20 cellular contexts compared by ENCODE assay signal in the genomic region with DNA sequence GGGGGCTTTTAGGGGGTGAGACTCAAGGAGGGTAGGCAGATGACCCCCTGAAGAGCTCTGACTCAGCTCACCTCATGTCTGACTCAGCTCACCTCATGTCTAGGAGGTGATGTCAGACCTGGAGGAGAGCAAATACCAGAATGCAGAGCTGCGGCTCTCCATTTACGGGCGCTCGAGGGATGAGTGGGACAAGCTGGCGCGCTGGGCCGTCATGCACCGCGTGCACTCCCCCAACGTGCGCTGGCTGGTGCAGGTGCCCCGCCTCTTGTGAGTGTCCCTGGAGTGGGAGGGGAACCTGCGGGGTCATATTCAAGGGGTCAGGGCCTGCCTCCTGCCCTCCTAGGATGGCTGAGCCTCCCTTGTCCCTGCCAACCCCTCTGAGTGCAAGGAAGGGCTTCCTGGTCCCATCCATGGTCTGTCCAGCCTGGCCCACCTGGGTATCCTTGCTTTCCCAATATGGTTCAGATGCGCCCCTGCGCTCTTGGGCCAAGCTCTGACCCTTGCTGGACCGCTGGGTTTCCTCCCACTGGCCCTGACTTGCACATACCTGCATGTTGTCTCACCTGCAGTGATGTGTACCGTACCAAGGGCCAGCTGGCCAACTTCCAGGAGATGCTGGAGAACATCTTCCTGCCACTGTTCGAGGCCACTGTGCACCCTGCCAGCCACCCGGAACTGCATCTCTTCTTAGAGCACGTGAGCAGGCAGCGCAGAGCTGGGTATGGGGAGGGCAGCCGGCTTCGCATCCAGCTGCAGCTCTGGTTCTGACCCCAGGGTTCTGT. TPM values are rescaled to one million over a fixed set of nuclear protein-coding genes. Genes with fewer than 3 reads are reported as not detected.
DNase-seq lines count a peak whose midpoint lies in the region; ATAC-seq and TF ChIP-seq lines count a peak whose summit lies in the region.
"Had no signal": no experiment of that assay in that cellular context is flagged by ENCODE, and none has a peak within 500 bp of the region (broad histone marks: within the 10 kb centered on the region; RNA-seq: fewer than 3 reads in every experiment).

No MANE protein-coding gene starts in this region.

- peak; percentile 36 for DNase-seq in DMS53 (lab: John Stamatoyannopoulos, UW)
- DNase-seq in DMS53 treated with DMSO at 0.1 percent for 48 hours (lab: John Stamatoyannopoulos, UW; ENCODE audit: unreplicated experiment), result no peak
- peak; percentile 59 for DNase-seq in IMR-90
- DNase-seq in caudate nucleus (lab: John Stamatoyannopoulos, UW), result peak in 33 of 61 donors; percentile 30 to 87 (median 56)
- peak; percentile 19 for DNase-seq in lung (ENCODE audit: low spot score)
- no peak for DNase-seq in activated T-helper 2 cell treated with anti-CD3 and anti-CD28 coated beads, Interferon-gamma antibody, Interleukin-2, Interleukin-4, amounts not matched to agents 10 μg/mL and 5 μg/mL and 100 μg/mL, durations not matched to agents 14 hours and 24 hours and 36 hours (ENCODE audit: low spot score)
- DNase-seq in activated naive CD4-positive, alpha-beta T cell (lab: John Stamatoyannopoulos, UW), result no peak
- DNase-seq in SW480 (ENCODE audit: low spot score), result no peak
- DNase-seq: activated naive CD8-positive, alpha-beta T cell treated with anti-CD3 and anti-CD28 coated beads, Interleukin-2, amount 10 ng/mL, durations not matched to agents 7 days and 5 days; CD4-positive, CD25-positive, alpha-beta regulatory T cell; cortex of kidney; lower lobe of right lung; NCI-H187 treated with DMSO at 0.1 percent for 48 hours; NK-92 treated with Interleukin-12 subunit alpha and Interleukin-12 subunit beta, amount 100 ng/mL, for 24 hours; occipital lobe; stimulated activated naive CD4-positive, alpha-beta T cell; upper lobe of right lung had no signal

- no peak overlapping the region for H3K4ac ChIP-seq in IMR-90 (ENCODE audit: low read depth, low read length)

- no peak overlapping the region for H3K4me3 Mint-ChIP-seq in activated T-helper 2 cell treated with anti-CD3 and anti-CD28 coated beads, Interferon-gamma antibody, Interleukin-2, Interleukin-4, amounts not matched to agents 10 μg/mL and 5 μg/mL and 100 μg/mL, durations not matched to agents 14 hours and 24 hours and 36 hours (ENCODE audit: low read depth)
- H3K4me3 Mint-ChIP-seq: activated naive CD8-positive, alpha-beta T cell treated with anti-CD3 and anti-CD28 coated beads, Interleukin-2, amount 10 ng/mL, durations not matched to agents 7 days and 5 days; CD4-positive, CD25-positive, alpha-beta regulatory T cell had no signal

- no peak overlapping the region for H2BK120ac ChIP-seq in IMR-90 (ENCODE audit: low read depth, low read length)

- H3K36me3 ChIP-seq in IMR-90 (ENCODE audit: control insufficient read depth, insufficient read depth, low read length) (peaks cover 68% of the 10 kb centered on the region), lung (ENCODE audit: control insufficient read depth in 2 of 2, insufficient read depth in 2 of 2, low read length in 2 of 2) (peaks cover 0 to 55% of the 10 kb centered on the region in 2 donors)

- intact Hi-C loops in IMR-90 (cut with micrococcal nuclease), result loop anchor here (10.0 kb wide), 1 partner anchor 344 kb away; the partner anchor contains the start of gene PSRC1
- intact Hi-C loops in activated T-helper 2 cell treated with anti-CD3 and anti-CD28 coated beads, Interferon-gamma antibody, Interleukin-2, Interleukin-4, amounts not matched to agents 10 μg/mL and 5 μg/mL and 100 μg/mL, durations not matched to agents 14 hours and 24 hours and 36 hours (cut with micrococcal nuclease), result loop anchor here (2.0 kb wide), 1 partner anchor 82 kb away; no protein-coding TSS in a partner anchor

- TF ChIP-seq RAD21 in IMR-90 (IDR thresholded peaks at IDR 0.05; ENCODE audit: low read length), result no peak

- H3K14ac ChIP-seq in IMR-90 (replicated peaks; ENCODE audit: low read depth, low read length), result no peak overlapping the region

- no peak for TF ChIP-seq POLR2A in IMR-90 (IDR thresholded peaks at IDR 0.05; ENCODE audit: low read depth, low read length)

- H3K23ac ChIP-seq in IMR-90 (ENCODE audit: low read depth, low read length), result no peak overlapping the region

- no peaks in the 10 kb centered on the region for H3K27me3 Mint-ChIP-seq in activated T-helper 2 cell treated with anti-CD3 and anti-CD28 coated beads, Interferon-gamma antibody, Interleukin-2, Interleukin-4, amounts not matched to agents 10 μg/mL and 5 μg/mL and 100 μg/mL, durations not matched to agents 14 hours and 24 hours and 36 hours (ENCODE audit: low read depth)
- H3K27me3 Mint-ChIP-seq: activated naive CD8-positive, alpha-beta T cell treated with anti-CD3 and anti-CD28 coated beads, Interleukin-2, amount 10 ng/mL, durations not matched to agents 7 days and 5 days; CD4-positive, CD25-positive, alpha-beta regulatory T cell had no signal

- no peak overlapping the region for H2BK5ac ChIP-seq in IMR-90 (ENCODE audit: low read depth, low read length, poor library complexity, severe bottlenecking)

- no TSS peak for BruUV-seq in IMR-90 (replicated peaks; lab: Mats Ljungman, UMichigan)

- H3K9me3 ChIP-seq in IMR-90 (ENCODE audit: control insufficient read depth, insufficient read depth, low read length), result no peaks in the 10 kb centered on the region
- H3K9me3 ChIP-seq in lung (ENCODE audit: control insufficient read depth in 2 of 2, insufficient read depth in 1 of 2, low read length in 1 of 2), result no peaks in the 10 kb centered on the region
- H3K9me3 ChIP-seq: lower lobe of right lung, upper lobe of right lung had no signal

- H3K36me3 Mint-ChIP-seq in activated T-helper 2 cell treated with anti-CD3 and anti-CD28 coated beads, Interferon-gamma antibody, Interleukin-2, Interleukin-4, amounts not matched to agents 10 μg/mL and 5 μg/mL and 100 μg/mL, durations not matched to agents 14 hours and 24 hours and 36 hours (ENCODE audit: low read depth), result peaks cover 51% of the 10 kb centered on the region

- in situ Hi-C loops in IMR-90 (cut with MboI; ENCODE audit: low sequenced_read_pairs), result no loop called here

- 100% methylated on average over 1 of the region's 23 CpGs; no CpG with 5 or more reads in 1 of the 2 experiments for WGBS in IMR-90 (ENCODE audit: extremely low coverage in 2 of 2, insufficient read length in 1 of 2), 2 experiments
- 91 to 93% methylated on average over 23 of the region's 23 CpGs for WGBS in lung, 2 donors

- H3K27ac ChIP-seq in IMR-90 (ENCODE audit: insufficient read depth, low read length), result no peak overlapping the region; the same call in 1 of the 2 replicates
- H3K27ac ChIP-seq in caudate nucleus (ENCODE audit: low read depth, low read length), result peak overlapping the region; percentile 71
- H3K27ac ChIP-seq in lung (ENCODE audit: low read depth in 1 of 2, low read length in 1 of 2), result no peak overlapping the region
- H3K27ac ChIP-seq: 22Rv1, lower lobe of right lung, upper lobe of right lung had no signal

- H2AK5ac ChIP-seq in IMR-90 (ENCODE audit: low read depth, low read length), result no peak overlapping the region

- no peak overlapping the region for H3K9ac ChIP-seq in IMR-90 (ENCODE audit: low read depth, low read length)

- H4K20me1 ChIP-seq in IMR-90 (ENCODE audit: insufficient read depth, low read length), result peaks cover 38% of the 10 kb centered on the region

- peaks cover 24 to 63% of the 10 kb centered on the region in 2 experiments for H3K79me1 ChIP-seq in IMR-90 (ENCODE audit: low read depth in 1 of 2, low read length in 2 of 2)

- no peak overlapping the region for H2AFZ ChIP-seq in IMR-90 (replicated peaks; ENCODE audit: low read length, poor library complexity)

- H3K9me3 Mint-ChIP-seq in activated T-helper 2 cell treated with anti-CD3 and anti-CD28 coated beads, Interferon-gamma antibody, Interleukin-2, Interleukin-4, amounts not matched to agents 10 μg/mL and 5 μg/mL and 100 μg/mL, durations not matched to agents 14 hours and 24 hours and 36 hours, result no peaks in the 10 kb centered on the region
- H3K9me3 Mint-ChIP-seq: activated naive CD8-positive, alpha-beta T cell treated with anti-CD3 and anti-CD28 coated beads, Interleukin-2, amount 10 ng/mL, durations not matched to agents 7 days and 5 days had no signal

- H3K9me1 ChIP-seq in IMR-90 (ENCODE audit: insufficient read depth, low read length), result peaks cover 2% of the 10 kb centered on the region; the same call in 1 of the 2 replicates

- H4K5ac ChIP-seq in IMR-90 (ENCODE audit: low read depth, low read length), result no peak overlapping the region

- peaks cover 6% of the 10 kb centered on the region for H3K4me1 Mint-ChIP-seq in activated T-helper 2 cell treated with anti-CD3 and anti-CD28 coated beads, Interferon-gamma antibody, Interleukin-2, Interleukin-4, amounts not matched to agents 10 μg/mL and 5 μg/mL and 100 μg/mL, durations not matched to agents 14 hours and 24 hours and 36 hours (ENCODE audit: low read depth)

- ATAC-seq in IMR-90 (ENCODE audit: low read depth), result no peak
- ATAC-seq in lung (ENCODE audit: insufficient read depth, low FRiP score), result no peak
- ATAC-seq: lower lobe of right lung, upper lobe of right lung had no signal

- no peak overlapping the region for H4K91ac ChIP-seq in IMR-90 (ENCODE audit: insufficient read depth, low read depth, low read length)

- dilution Hi-C loops in IMR-90 (cut with HindIII; ENCODE audit: low sequenced_read_pairs, unreplicated experiment), result no loop called here

- H3K27me3 ChIP-seq in IMR-90 (ENCODE audit: control insufficient read depth, insufficient read depth, low read length) (no peaks in the 10 kb centered on the region), lung (ENCODE audit: control insufficient read depth, insufficient read depth) (no peaks in the 10 kb centered on the region)
- H3K27me3 ChIP-seq: upper lobe of right lung had no signal

- H3K27ac Mint-ChIP-seq in activated T-helper 2 cell treated with anti-CD3 and anti-CD28 coated beads, Interferon-gamma antibody, Interleukin-2, Interleukin-4, amounts not matched to agents 10 μg/mL and 5 μg/mL and 100 μg/mL, durations not matched to agents 14 hours and 24 hours and 36 hours, result no peak overlapping the region
- H3K27ac Mint-ChIP-seq: activated naive CD8-positive, alpha-beta T cell treated with anti-CD3 and anti-CD28 coated beads, Interleukin-2, amount 10 ng/mL, durations not matched to agents 7 days and 5 days had no signal

- no peak overlapping the region for H4K8ac ChIP-seq in IMR-90 (ENCODE audit: low read depth in 2 of 2, low read length in 2 of 2)

- H3K18ac ChIP-seq in IMR-90 (ENCODE audit: low read depth, low read length), result no peak overlapping the region

- H3K4me1 ChIP-seq in IMR-90 (ENCODE audit: control insufficient read depth, insufficient read depth, low read length) (peaks cover 10% of the 10 kb centered on the region), lung (ENCODE audit: control insufficient read depth in 2 of 2, insufficient read depth in 2 of 2, low read length in 2 of 2) (peaks cover 0 to 6% of the 10 kb centered on the region in 2 donors)

- H2BK15ac ChIP-seq in IMR-90 (ENCODE audit: low read depth, low read length), result no peak overlapping the region

- H2AK9ac ChIP-seq in IMR-90 (replicated peaks; ENCODE audit: low read depth, low read length, poor library complexity), result no peak overlapping the region

- no peak overlapping the region for H2BK20ac ChIP-seq in IMR-90 (ENCODE audit: low read depth, low read length)

- H3K4me2 ChIP-seq in IMR-90 (ENCODE audit: low read depth, low read length), result no peak overlapping the region

- no peak for TF ChIP-seq CTCF in IMR-90 (conservative IDR thresholded peaks at IDR 0.05; ENCODE audit: low read depth, low read length)
- TF ChIP-seq CTCF in lung (IDR thresholded peaks at IDR 0.05; ENCODE audit: control extremely low read depth, extremely low read depth), result no peak

- H3K4me3 ChIP-seq in IMR-90 (ENCODE audit: insufficient read depth, low read depth, low read length), result no peak overlapping the region
- H3K4me3 ChIP-seq in lung, result no peak overlapping the region
- H3K4me3 ChIP-seq: lower lobe of right lung, upper lobe of right lung had no signal

- CTCF ChIA-PET in IMR-90 (lab: Yijun Ruan, JAX), result no interaction called here

- no peak overlapping the region for H3K56ac ChIP-seq in IMR-90 (ENCODE audit: extremely low read depth, insufficient read depth, low read length)

- POLR2A ChIA-PET in IMR-90 (lab: Charles Lee; ENCODE audit: unreplicated experiment), result interaction anchor here (1.5 kb wide), 1 partner anchor 81 kb away, joined by 4 read pairs; the partner anchor contains the start of gene GNAI3

RNA-seq across cellular contexts. Expression of gene AMPD2, which starts 9.1 kb away (rescaled TPM):
- total RNA-seq in IMR-90 (2012; rRNA removed) (50.3 and 61.5 TPM in 2 replicates), lung (10 to 100 TPM; 35.8 to 57.4 TPM)
- polyA plus RNA-seq in IMR-90 (2012; rRNA removed) (103 and 116 TPM in 2 replicates), lung (10 to 100 TPM; 16.7 to 53.2 TPM)
- 64.5 and 81.2 TPM in 2 replicates for polyA plus RNA-seq in IMR-90 (2012; cell fraction: cytosol; rRNA removed)
- 569 and 1,268 TPM in 2 replicates for polyA plus RNA-seq in IMR-90 (2012; cell fraction: nucleus; rRNA removed; ENCODE audit: low replicate concordance)
- total RNA-seq in activated T-helper 2 cell treated with anti-CD3 and anti-CD28 coated beads, Interferon-gamma antibody, Interleukin-2, Interleukin-4, amounts not matched to agents 10 μg/mL and 5 μg/mL and 100 μg/mL, durations not matched to agents 14 hours and 24 hours and 36 hours, result 77.5 and 78.4 TPM in 2 replicates

RNA-seq across cellular contexts. Expression of gene GNAT2, which starts 9.3 kb away (rescaled TPM):
- 0.28 and 0.36 TPM in 2 replicates for total RNA-seq in IMR-90 (2012; rRNA removed)
- 0.17 and 0.26 TPM in 2 replicates for polyA plus RNA-seq in IMR-90 (2012; rRNA removed)
- polyA plus RNA-seq in IMR-90 (2012; cell fraction: cytosol; rRNA removed), result 0.07 TPM in 1 of 2 replicates, not detected in the other
- 0.10 TPM in 1 of 2 replicates, not detected in the other for polyA plus RNA-seq in IMR-90 (2012; cell fraction: nucleus; rRNA removed; ENCODE audit: low replicate concordance)
- total RNA-seq in lung, result not detected
- under 1 TPM in 1 of 2 donors, not detected in 1; 0.24 TPM for polyA plus RNA-seq in lung
- total RNA-seq in activated T-helper 2 cell treated with anti-CD3 and anti-CD28 coated beads, Interferon-gamma antibody, Interleukin-2, Interleukin-4, amounts not matched to agents 10 μg/mL and 5 μg/mL and 100 μg/mL, durations not matched to agents 14 hours and 24 hours and 36 hours, result 0.18 TPM in 1 of 2 replicates, not detected in the other
- total RNA-seq: CD4-positive, CD25-positive, alpha-beta regulatory T cell; G401; lower lobe of right lung; occipital lobe; upper lobe of right lung had no signal

RNA-seq across cellular contexts. Expression of gene GSTM4, which starts 27.2 kb away (rescaled TPM):
- total RNA-seq in IMR-90 (2012; rRNA removed) (6.4 and 10.4 TPM in 2 replicates), lung (10 to 100 TPM; 18.6 to 19.7 TPM)
- polyA plus RNA-seq in IMR-90 (2012; rRNA removed) (37.8 and 42.2 TPM in 2 replicates), lung (10 to 100 TPM in 1 of 2 donors, 1 to 10 TPM in 1; 8.8 to 17.1 TPM)
- 29.1 and 38.2 TPM in 2 replicates for polyA plus RNA-seq in IMR-90 (2012; cell fraction: cytosol; rRNA removed)
- 28.6 and 35.6 TPM in 2 replicates for polyA plus RNA-seq in IMR-90 (2012; cell fraction: nucleus; rRNA removed; ENCODE audit: low replicate concordance)
- 13.6 and 13.9 TPM in 2 replicates for total RNA-seq in activated T-helper 2 cell treated with anti-CD3 and anti-CD28 coated beads, Interferon-gamma antibody, Interleukin-2, Interleukin-4, amounts not matched to agents 10 μg/mL and 5 μg/mL and 100 μg/mL, durations not matched to agents 14 hours and 24 hours and 36 hours

RNA-seq across cellular contexts. Expression of gene GSTM2, which starts 39.1 kb away (rescaled TPM):
- total RNA-seq in IMR-90 (2012; rRNA removed), result 6.9 and 10.2 TPM in 2 replicates
- polyA plus RNA-seq in IMR-90 (2012; rRNA removed), result 85.5 and 93.9 TPM in 2 replicates
- 35.3 and 55.1 TPM in 2 replicates for polyA plus RNA-seq in IMR-90 (2012; cell fraction: cytosol; rRNA removed)
- 360 and 610 TPM in 2 replicates for polyA plus RNA-seq in IMR-90 (2012; cell fraction: nucleus; rRNA removed; ENCODE audit: low replicate concordance)
- total RNA-seq in lung, result 100 to 1,000 TPM in 1 of 2 donors, 10 to 100 TPM in 1; 27.6 to 106 TPM
- 10 to 100 TPM in 1 of 2 donors, 1 to 10 TPM in 1; 7.7 to 51.7 TPM for polyA plus RNA-seq in lung
- total RNA-seq in activated T-helper 2 cell treated with anti-CD3 and anti-CD28 coated beads, Interferon-gamma antibody, Interleukin-2, Interleukin-4, amounts not matched to agents 10 μg/mL and 5 μg/mL and 100 μg/mL, durations not matched to agents 14 hours and 24 hours and 36 hours, result 30.1 and 32.3 TPM in 2 replicates

RNA-seq across cellular contexts. Expression of gene GSTM1, which starts 58.9 kb away (rescaled TPM):
- total RNA-seq in IMR-90 (2012; rRNA removed) (not detected in 2 replicates), lung (not detected)
- polyA plus RNA-seq in IMR-90 (2012; rRNA removed) (not detected in 2 replicates), lung (10 to 100 TPM in 1 of 2 donors, under 1 TPM in 1; 0.10 to 36.9 TPM)
- polyA plus RNA-seq in IMR-90 (2012; cell fraction: cytosol; rRNA removed), result not detected in 2 replicates
- 0.24 TPM in 1 of 2 replicates, not detected in the other for polyA plus RNA-seq in IMR-90 (2012; cell fraction: nucleus; rRNA removed; ENCODE audit: low replicate concordance)
- total RNA-seq in activated T-helper 2 cell treated with anti-CD3 and anti-CD28 coated beads, Interferon-gamma antibody, Interleukin-2, Interleukin-4, amounts not matched to agents 10 μg/mL and 5 μg/mL and 100 μg/mL, durations not matched to agents 14 hours and 24 hours and 36 hours, result 112 and 113 TPM in 2 replicates
- total RNA-seq: activated naive CD8-positive, alpha-beta T cell treated with anti-CD3 and anti-CD28 coated beads, Interleukin-2, amount 10 ng/mL, durations not matched to agents 7 days and 5 days; fibroblast of lung; G401; lower lobe of right lung; occipital lobe; upper lobe of right lung had no signal

Comparison
In these comparisons a context has a peak if more than half of its experiments do, and no peak if none do; other contexts are left out.
1. DNase-seq: peak in DMS53 (single experiment), IMR-90 (single experiment), caudate nucleus (33 of 61) and lung (single experiment); none in DMS53 treated with DMSO at 0.1 percent for 48 hours (single experiment), activated T-helper 2 cell treated with anti-CD3 and anti-CD28 coated beads, Interferon-gamma antibody, Interleukin-2, Interleukin-4, amounts not matched to agents 10 μg/mL and 5 μg/mL and 100 μg/mL, durations not matched to agents 14 hours and 24 hours and 36 hours (single experiment), activated naive CD4-positive, alpha-beta T cell (0 of 4) and SW480 (single experiment).